In the genomic region with DNA sequence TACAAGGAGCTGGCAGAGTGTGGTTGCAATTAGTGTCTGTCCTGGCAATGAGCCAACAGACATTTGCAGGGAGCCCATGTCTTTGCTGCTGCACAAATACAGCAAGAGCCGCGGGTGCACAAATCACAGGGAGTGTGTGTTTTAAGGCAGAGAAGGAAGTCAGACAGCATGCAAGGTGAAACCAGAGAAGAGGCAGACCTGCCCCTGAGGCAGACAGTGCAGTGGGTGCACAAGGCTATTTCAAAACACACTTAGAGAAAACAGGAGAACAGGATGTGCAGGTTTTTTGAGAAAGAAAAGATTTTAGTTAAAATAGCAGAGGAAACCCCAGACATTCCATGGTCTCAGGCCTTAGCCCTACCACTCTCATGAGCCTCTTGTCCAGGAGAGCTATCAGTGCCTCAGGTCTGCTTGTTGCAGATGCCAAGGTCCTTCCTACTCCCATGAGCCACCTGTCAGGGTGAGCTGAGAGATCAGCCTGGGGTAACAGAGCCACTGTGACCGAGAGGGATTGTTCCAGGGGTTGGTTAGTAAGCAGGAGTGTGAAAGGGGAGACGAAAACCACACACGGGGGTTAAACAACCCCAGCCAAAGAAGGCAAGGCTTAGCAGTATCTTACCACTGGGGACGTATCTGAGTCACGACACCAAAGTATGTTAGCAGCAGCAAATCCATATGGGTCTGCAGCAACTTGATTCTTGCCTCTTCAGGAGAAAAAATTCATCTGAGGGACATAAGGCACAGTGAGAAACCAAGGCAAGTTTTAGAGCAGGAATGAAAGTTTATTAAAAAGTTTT, we compare ENCODE assay signal across 12 cellular contexts.
DNase-seq lines count a peak whose midpoint lies in the region; ATAC-seq and TF ChIP-seq lines count a peak whose summit lies in the region.
"Had no signal": no experiment of that assay in that cellular context is flagged by ENCODE, and none has a peak within 500 bp of the region (broad histone marks: within the 10 kb centered on the region; RNA-seq: fewer than 3 reads in every experiment).

No MANE protein-coding gene starts in this region.

- H3K4me1 Mint-ChIP-seq in chondrocyte (ENCODE audit: low read depth) (peaks cover 25% of the 10 kb centered on the region), type B pancreatic cell (ENCODE audit: unreplicated experiment) (peaks cover 29% of the 10 kb centered on the region)
- H3K4me1 Mint-ChIP-seq: CD4-positive, CD25-positive, alpha-beta regulatory T cell; natural killer cell had no signal

- H3K4me3 ChIP-seq in cardiac muscle cell: no peak overlapping the region
- H3K4me3 ChIP-seq in heart right ventricle: no peak overlapping the region

- no peaks in the 10 kb centered on the region for H3K36me3 ChIP-seq in cardiac muscle cell
- H3K36me3 ChIP-seq in heart right ventricle: no peaks in the 10 kb centered on the region

- H3K9me3 Mint-ChIP-seq in chondrocyte (ENCODE audit: low read depth) (peaks cover 13% of the 10 kb centered on the region), type B pancreatic cell (peaks cover 11% of the 10 kb centered on the region)
- H3K9me3 Mint-ChIP-seq: natural killer cell had no signal

- H3K36me3 Mint-ChIP-seq in chondrocyte (ENCODE audit: low read depth) (peaks cover 1% of the 10 kb centered on the region), type B pancreatic cell (no peaks in the 10 kb centered on the region)
- H3K36me3 Mint-ChIP-seq: CD4-positive, CD25-positive, alpha-beta regulatory T cell had no signal

- no peak overlapping the region for H3K27ac Mint-ChIP-seq in chondrocyte (ENCODE audit: unreplicated experiment)
- peak overlapping the region; percentile 86 for H3K27ac Mint-ChIP-seq in type B pancreatic cell
- H3K27ac Mint-ChIP-seq: CD4-positive, CD25-positive, alpha-beta regulatory T cell; natural killer cell had no signal

- H3K27me3 Mint-ChIP-seq in chondrocyte (ENCODE audit: low read depth) (no peaks in the 10 kb centered on the region), type B pancreatic cell (peaks cover 4% of the 10 kb centered on the region)

- intact Hi-C loops in heart right ventricle (cut with DNase I): loop anchor here in 1 of 10 donors (10.0 kb wide), 1 partner anchor 298 kb away; no protein-coding TSS in a partner anchor

- H3K9me3 ChIP-seq in cardiac muscle cell (ENCODE audit: low read depth): peaks cover 3% of the 10 kb centered on the region
- peaks cover 0 to 18% (median 0%) of the 10 kb centered on the region in 11 donors for H3K9me3 ChIP-seq in heart right ventricle

- 66% methylated on average over 7 of the region's 7 CpGs for WGBS in heart right ventricle, 2 donors

- H3K27me3 ChIP-seq in cardiac muscle cell (no peaks in the 10 kb centered on the region), heart right ventricle (peaks cover 0 to 9% (median 0%) of the 10 kb centered on the region in 7 donors)

- peak; percentile 27 for TF ChIP-seq CTCF in cardiac muscle cell (IDR thresholded peaks at IDR 0.05; ENCODE audit: low read depth, low read length)
- no peak for TF ChIP-seq CTCF in heart right ventricle (IDR thresholded peaks at IDR 0.05)
- TF ChIP-seq CTCF in chondrocyte (IDR thresholded peaks at IDR 0.05): peak; percentile 48
- TF ChIP-seq CTCF in type B pancreatic cell (conservative IDR thresholded peaks at IDR 0.05): no peak

- no peak for ATAC-seq in heart right ventricle
- no peak for ATAC-seq in HG03280 (IDR thresholded peaks at IDR 0.05; ENCODE audit: unreplicated experiment)
- ATAC-seq: HCT116, natural killer cell had no signal

- H3K27ac ChIP-seq in cardiac muscle cell (no peak overlapping the region), heart right ventricle (no peak overlapping the region)

- H3K4me3 Mint-ChIP-seq in chondrocyte (ENCODE audit: unreplicated experiment) (no peak overlapping the region), type B pancreatic cell (peak overlapping the region; percentile 61)
- H3K4me3 Mint-ChIP-seq: CD4-positive, CD25-positive, alpha-beta regulatory T cell; natural killer cell had no signal

- DNase-seq in cardiac muscle cell (ENCODE audit: low read depth in 1 of 2, low spot score in 1 of 2): peak in 1 of 2 donors; percentile 27
- no peak for DNase-seq in heart right ventricle
- DNase-seq in NCI-H2227 (lab: John Stamatoyannopoulos, UW; ENCODE audit: unreplicated experiment): peak; percentile 58
- DNase-seq in chondrocyte (ENCODE audit: low spot score): no peak
- DNase-seq in type B pancreatic cell (ENCODE audit: extremely low spot score, unreplicated experiment): no peak
- DNase-seq in amniotic stem cell (lab: John Stamatoyannopoulos, UW): no peak
- no peak for DNase-seq in dedifferentiated amniotic fluid mesenchymal stem cell (ENCODE audit: extremely low spot score)
- DNase-seq: activated CD4-positive, alpha-beta T cell treated with anti-CD3 and anti-CD28 coated beads, Interleukin-2, amount 50 U/mL, for 4 hours; CD4-positive, CD25-positive, alpha-beta regulatory T cell; natural killer cell had no signal

- no peaks in the 10 kb centered on the region for H3K4me1 ChIP-seq in cardiac muscle cell (ENCODE audit: low read depth)
- H3K4me1 ChIP-seq in heart right ventricle: no peaks in the 10 kb centered on the region

Comparison
In these comparisons a context has a peak if more than half of its experiments do, and no peak if none do; other contexts are left out.
1. CTCF ChIP-seq: peak in cardiac muscle cell (single experiment) and chondrocyte (single experiment); none in heart right ventricle (0 of 9) and type B pancreatic cell (single experiment).